ENCODE assay signal across 29 cellular contexts in the genomic region with DNA sequence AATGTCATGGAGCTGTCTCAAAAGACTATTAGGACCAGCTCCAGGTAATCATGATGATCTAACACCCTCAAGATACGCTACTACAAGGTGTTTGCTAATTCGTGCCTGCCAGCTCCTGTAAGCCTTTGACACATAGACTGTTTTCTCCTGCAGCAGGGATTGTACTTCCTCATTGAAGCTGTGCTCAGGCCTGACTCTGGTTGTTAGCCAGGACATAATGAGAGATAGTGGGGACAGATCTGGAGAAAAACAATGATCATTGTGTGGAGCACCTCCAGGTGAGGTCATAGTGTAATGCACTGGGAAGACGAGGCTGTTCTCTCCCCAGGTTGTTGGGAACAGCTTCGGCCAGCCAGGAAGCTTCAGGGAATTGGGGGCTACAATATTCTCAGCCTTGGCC.
"Had no signal": no experiment of that assay in that cellular context is flagged by ENCODE, and none has a peak within 500 bp of the region (broad histone marks: within the 10 kb centered on the region; RNA-seq: fewer than 3 reads in every experiment).

No MANE protein-coding gene starts in this region.

- H3K9ac ChIP-seq: KMS-11, SK-N-SH had no signal

- ATAC-seq: activated CD8-positive, alpha-beta T cell treated with anti-CD3 and anti-CD28 coated beads for 36 hours; activated T-cell treated with anti-CD3 and anti-CD28 coated beads, Interleukin-2, amount 50 U/mL, for 72 hours; activated T-helper 17 cell treated with anti-CD3 and anti-CD28 coated beads, Interleukin-2, amount 50 U/mL, for 72 hours; Panc1 had no signal

- H3K36me3 ChIP-seq: cardiac muscle cell, SJSA1 had no signal

- H3K4me2 ChIP-seq: KMS-11, SK-N-SH had no signal

- H3K27ac ChIP-seq: cardiac muscle cell, KMS-11, SJSA1 had no signal

- H3K9me3 ChIP-seq: SJSA1, SK-N-SH had no signal

- H3K4me3 ChIP-seq: cardiac muscle cell, SJSA1 had no signal

- DNase-seq: activated CD4-positive, alpha-beta T cell treated with anti-CD3 and anti-CD28 coated beads, Interleukin-2, amount 10 ng/mL, durations not matched to agents 24 days and 14 days; activated CD4-positive, alpha-beta T cell treated with anti-CD3 and anti-CD28 coated beads, Interleukin-2, amount 50 U/mL, for 4 hours; activated CD8-positive, alpha-beta T cell treated with anti-CD3 and anti-CD28 coated beads for 36 hours; activated effector memory CD4-positive, alpha-beta T cell treated with anti-CD3 and anti-CD28 coated beads, Interleukin-2, amount 50 U/mL, for 16 hours; activated naive CD4-positive, alpha-beta T cell; activated naive CD4-positive, alpha-beta T cell treated with anti-CD3 and anti-CD28 coated beads, Interleukin-2, amount 50 U/mL, for 16 hours; activated naive CD8-positive, alpha-beta T cell treated with anti-CD3 and anti-CD28 coated beads for 36 hours; activated T-cell treated with anti-CD3 and anti-CD28 coated beads, Interleukin-2, amount 50 U/mL, for 1 hour; activated T-cell treated with anti-CD3 and anti-CD28 coated beads, Interleukin-2, amount 50 U/mL, for 72 hours; MM.1S; NCI-H1048; NCI-H1436 treated with DMSO at 0.1 percent for 48 hours; NCI-H1694 treated with DMSO at 0.1 percent for 48 hours; NCI-H2081; NCI-H2171 treated with DMSO at 0.1 percent for 48 hours; NCI-H2227 treated with DMSO at 0.1 percent for 48 hours; NCI-H446; NCI-H510A treated with DMSO at 0.1 percent for 48 hours; NCI-H526 treated with DMSO at 0.1 percent for 48 hours; NCI-H774; SHP77 treated with DMSO at 0.1 percent for 48 hours; SK-N-SH had no signal

- H3K27me3 ChIP-seq: cardiac muscle cell had no signal

- FAIRE-seq: astrocyte, TTC549 had no signal

- H3K4me1 ChIP-seq: SJSA1 had no signal
